In genomic region chr10:35640951-35641429, GRCh38 we compare ENCODE assay signal across 1 cellular context.
A peak's percentile ranks its signal among the peaks of the same experiment; 100 is the strongest.
TF ChIP-seq lines count a peak whose summit lies in the region.

No MANE protein-coding gene starts in this region.

TF ChIP-seq in H1, 55 proteins besides CTCF, POLR2A, EP300 and RAD21:
- no peak for TF ChIP-seq TCF12 (IDR thresholded peaks at IDR 0.05; ENCODE audit: low read depth, low read length)
- TF ChIP-seq CHD2 (IDR thresholded peaks at IDR 0.05; ENCODE audit: low read length): 0 out of 2 replicates have a peak, but pooled peaks have one; percentile 11
- TF ChIP-seq CHD7 (IDR thresholded peaks at IDR 0.05; ENCODE audit: insufficient replicate concordance, low read length): no peak
- TF ChIP-seq E2F6 (IDR thresholded peaks at IDR 0.05): peak; percentile 97
- no peak for TF ChIP-seq GABPA (IDR thresholded peaks at IDR 0.05; ENCODE audit: borderline replicate concordance, insufficient read depth, low read length)
- TF ChIP-seq EZH2 (IDR thresholded peaks at IDR 0.05; ENCODE audit: low read depth, low read length, severe bottlenecking): peak; percentile 38
- no peak for TF ChIP-seq TBP (IDR thresholded peaks at IDR 0.05; ENCODE audit: low read depth, low read length)
- TF ChIP-seq RFX5 (IDR thresholded peaks at IDR 0.05; ENCODE audit: borderline replicate concordance, low read depth, low read length): no peak
- TF ChIP-seq MAX (IDR thresholded peaks at IDR 0.05): peak; percentile 98
